ENCODE assay signal across 1 cellular context in genomic region chr15:77617507-77618285, GRCh38.
TF ChIP-seq lines count a peak whose summit lies in the region.

No MANE protein-coding gene starts in this region.

TF ChIP-seq in HepG2, 621 proteins besides CTCF, POLR2A, EP300 and RAD21 (continued from another document):
- TF ChIP-seq E2F1 (CRISPR knock-in tag; IDR thresholded peaks at IDR 0.05) (no peak), KLF6 (CRISPR knock-in tag; IDR thresholded peaks at IDR 0.05) (no peak), CREB1 (IDR thresholded peaks at IDR 0.05) (no peak), CREB1 (CRISPR knock-in tag; IDR thresholded peaks at IDR 0.05) (no peak), SMC3 (IDR thresholded peaks at IDR 0.05; ENCODE audit: low read length) (no peak), ONECUT2 (CRISPR knock-in tag; IDR thresholded peaks at IDR 0.05) (peak; percentile 80), ZNF513 (CRISPR knock-in tag; conservative IDR thresholded peaks at IDR 0.05) (no peak), SALL1 (CRISPR knock-in tag; IDR thresholded peaks at IDR 0.05) (peak; percentile 41; the same call in 1 of the 2 replicates), ATF6 (CRISPR knock-in tag; conservative IDR thresholded peaks at IDR 0.05) (no peak)
TF ChIP-seq in HepG2: peak in this region for 13.
